Comparison of ENCODE assay signal across 19 cellular contexts in genomic region chr12:111363578-111363977, GRCh38. TPM values are rescaled to one million over a fixed set of nuclear protein-coding genes. Genes with fewer than 3 reads are reported as not detected.
DNase-seq lines count a peak whose midpoint lies in the region; ATAC-seq, FAIRE-seq and TF ChIP-seq lines count a peak whose summit lies in the region.
"Had no signal": no experiment of that assay in that cellular context is flagged by ENCODE, and none has a peak within 500 bp of the region (broad histone marks: within the 10 kb centered on the region; RNA-seq: fewer than 3 reads in every experiment).

No MANE protein-coding gene starts in this region.

- no peak for ATAC-seq in aorta (ENCODE audit: low FRiP score)
- ATAC-seq: activated CD4-positive, alpha-beta T cell treated with anti-CD3 and anti-CD28 coated beads for 36 hours; T-cell had no signal

- H3K36me3 ChIP-seq in astrocyte (ENCODE audit: insufficient read depth, low read length) (no peaks in the 10 kb centered on the region), kidney epithelial cell (ENCODE audit: control insufficient read depth, insufficient read depth, low read length) (no peaks in the 10 kb centered on the region), aorta (ENCODE audit: control insufficient read depth in 1 of 2, insufficient read depth in 2 of 2, low read length in 1 of 2) (no peaks in the 10 kb centered on the region)

- peaks cover 18% of the 10 kb centered on the region for H3K36me3 Mint-ChIP-seq in astrocyte (ENCODE audit: low read depth, unreplicated experiment)

- peak overlapping the region; percentile 14 for H3K4me3 Mint-ChIP-seq in astrocyte (ENCODE audit: unreplicated experiment)
- H3K4me3 Mint-ChIP-seq: activated CD4-positive, alpha-beta T cell treated with anti-CD3 and anti-CD28 coated beads for 36 hours; H9; T-cell had no signal

- WGBS in aorta, 2 donors = 70 to 74% methylated on average over 3 of the region's 3 CpGs

- H3K27me3 ChIP-seq in astrocyte (ENCODE audit: insufficient read depth, low read length) (no peaks in the 10 kb centered on the region), kidney epithelial cell (ENCODE audit: control insufficient read depth, insufficient read depth, low read length) (no peaks in the 10 kb centered on the region), aorta (ENCODE audit: control insufficient read depth in 1 of 2, insufficient read depth in 2 of 2, low read length in 1 of 2) (no peaks in the 10 kb centered on the region)
- H3K27me3 ChIP-seq: vagina had no signal

- H3K4me3 ChIP-seq in astrocyte (ENCODE audit: insufficient read depth, low read depth, low read length) (no peak overlapping the region), kidney epithelial cell (ENCODE audit: low read depth, low read length) (no peak overlapping the region), aorta (ENCODE audit: low read length in 2 of 2) (no peak overlapping the region)
- H3K4me3 ChIP-seq: vagina had no signal

- peaks cover 29% of the 10 kb centered on the region for H4K20me1 ChIP-seq in astrocyte (ENCODE audit: insufficient read depth, low read length)

- TF ChIP-seq CTCF in astrocyte (IDR thresholded peaks at IDR 0.05; ENCODE audit: insufficient read depth, low read depth, low read length) = no peak
- TF ChIP-seq CTCF in kidney epithelial cell (IDR thresholded peaks at IDR 0.05; ENCODE audit: insufficient read depth, low read length, poor library complexity, severe bottlenecking) = no peak

- peaks cover 4% of the 10 kb centered on the region for H3K27me3 Mint-ChIP-seq in astrocyte (ENCODE audit: low read depth, unreplicated experiment)

- intact Hi-C loops in aorta (cut with DNase I) = no loop called here

- FAIRE-seq in astrocyte (lab: Jason Lieb, UNC) = no peak

- H3K4me1 ChIP-seq in astrocyte (ENCODE audit: insufficient read depth, low read length) = peaks cover 16% of the 10 kb centered on the region
- H3K4me1 ChIP-seq in aorta (ENCODE audit: control insufficient read depth in 1 of 2, insufficient read depth in 2 of 2, low read length in 2 of 2) = no peaks in the 10 kb centered on the region

- H3K4me2 ChIP-seq in astrocyte (ENCODE audit: low read length) = peak overlapping the region; percentile 19

- DNase-seq in A172 (ENCODE audit: low spot score) (peak; percentile 28), GM03348 (ENCODE audit: low spot score) (peak; percentile 65), astrocyte (ENCODE audit: low read depth) (peak; percentile 44), kidney epithelial cell (ENCODE audit: low read depth) (peak; percentile 34), NCI-H524 (lab: John Stamatoyannopoulos, UW) (no peak), aorta (no peak), NCI-H510A treated with DMSO at 0.1 percent for 48 hours (lab: John Stamatoyannopoulos, UW) (no peak)
- DNase-seq in stimulated activated CD4-positive, alpha-beta T cell treated with anti-CD3 and anti-CD28 coated beads, Interleukin-4, amount 100 ng/mL, for 1 hour = no peak
- DNase-seq: activated CD4-positive, alpha-beta T cell treated with anti-CD3 and anti-CD28 coated beads for 36 hours; activated T-cell treated with anti-CD3 and anti-CD28 coated beads for 4 hours; cortex of kidney; H9; KBM-7; mammary epithelial cell; NCI-H1417 treated with DMSO at 0.1 percent for 48 hours; NCI-H524 treated with DMSO at 0.1 percent for 48 hours; stimulated activated naive CD4-positive, alpha-beta T cell treated with Interleukin-2 at 50 U/mL for 16 hours; T-cell had no signal

- peaks cover 23% of the 10 kb centered on the region for H3K4me1 Mint-ChIP-seq in astrocyte (ENCODE audit: low read depth, unreplicated experiment)

- H3K9me3 Mint-ChIP-seq in astrocyte (ENCODE audit: unreplicated experiment) = no peaks in the 10 kb centered on the region
- H3K9me3 Mint-ChIP-seq: H9, T-cell had no signal

- H3K27ac ChIP-seq in astrocyte (ENCODE audit: low read depth, low read length) = no peak overlapping the region
- H3K27ac ChIP-seq in aorta (ENCODE audit: low read depth in 1 of 2, low read length in 2 of 2) = no peak overlapping the region
- H3K27ac ChIP-seq: vagina had no signal

- H3K79me2 ChIP-seq in astrocyte (ENCODE audit: insufficient read depth, low read length) = peaks cover 7% of the 10 kb centered on the region

- no peak overlapping the region for H3K9ac ChIP-seq in astrocyte (ENCODE audit: low read length)

- H3K9me3 ChIP-seq in astrocyte (ENCODE audit: insufficient read depth, low read depth, low read length) (no peaks in the 10 kb centered on the region), aorta (ENCODE audit: control insufficient read depth, low read length) (no peaks in the 10 kb centered on the region)
- H3K9me3 ChIP-seq: vagina had no signal

- H2AFZ ChIP-seq in astrocyte (ENCODE audit: low read depth, low read length) = no peak overlapping the region

- H3K27ac Mint-ChIP-seq in astrocyte (ENCODE audit: unreplicated experiment) = no peak overlapping the region
- H3K27ac Mint-ChIP-seq: activated CD4-positive, alpha-beta T cell treated with anti-CD3 and anti-CD28 coated beads for 36 hours; H9; T-cell had no signal

RNA-seq across cellular contexts. Expression of gene PHETA1, which starts 5.3 kb away (rescaled TPM):
- total RNA-seq in A172 (2014; rRNA removed; shearing (Covaris generic)) = 9.4 and 16.6 TPM in 2 replicates
- total RNA-seq in astrocyte (14.3 and 14.9 TPM in 2 replicates), kidney epithelial cell (14.7 and 16.0 TPM in 2 replicates), aorta (10 to 100 TPM in 1 of 2 donors, 1 to 10 TPM in 1; 9.3 to 13.5 TPM)
- polyA plus RNA-seq in aorta = 10 to 100 TPM in 1 of 2 donors, 1 to 10 TPM in 1; 6.9 to 12.9 TPM

RNA-seq across cellular contexts. Expression of gene SH2B3, which starts 42.1 kb away (rescaled TPM):
- total RNA-seq in A172 (2014; rRNA removed; shearing (Covaris generic)) = 30.5 and 32.3 TPM in 2 replicates
- total RNA-seq in astrocyte (23.6 and 26.1 TPM in 2 replicates), kidney epithelial cell (30.5 and 32.3 TPM in 2 replicates), aorta (10 to 100 TPM; 34.4 to 45.5 TPM)
- polyA plus RNA-seq in aorta = 10 to 100 TPM; 11.4 to 12.6 TPM

Comparison
In these comparisons a context has a peak if more than half of its experiments do, and no peak if none do; other contexts are left out.
1. DNase-seq: peak in A172 (single experiment), GM03348 (single experiment), astrocyte (single experiment) and kidney epithelial cell (single experiment); none in NCI-H524 (0 of 2), stimulated activated CD4-positive, alpha-beta T cell treated with anti-CD3 and anti-CD28 coated beads, Interleukin-4, amount 100 ng/mL, for 1 hour (single experiment), aorta (0 of 2) and NCI-H510A treated with DMSO at 0.1 percent for 48 hours (single experiment).